23 cellular contexts compared by ENCODE assay signal in genomic region chr2:192593561-192593960, GRCh38.
"Had no signal": no experiment of that assay in that cellular context is flagged by ENCODE, and none has a peak within 500 bp of the region (broad histone marks: within the 10 kb centered on the region; RNA-seq: fewer than 3 reads in every experiment).

No MANE protein-coding gene starts in this region.

- ATAC-seq: activated T-cell treated with anti-CD3 and anti-CD28 coated beads, Interleukin-2, amount 50 U/mL, for 72 hours; K562; T-helper 17 cell had no signal

- H3K4me3 Mint-ChIP-seq: activated CD4-positive, alpha-beta memory T cell treated with anti-CD3 and anti-CD28 coated beads, Interleukin-2, amount 10 ng/mL, durations not matched to agents 7 days and 5 days; activated naive CD4-positive, alpha-beta T cell treated with anti-CD3 and anti-CD28 coated beads, Interleukin-2, amount 10 ng/mL, durations not matched to agents 7 days and 5 days; activated naive CD8-positive, alpha-beta T cell treated with anti-CD3 and anti-CD28 coated beads for 36 hours; activated T-cell treated with anti-CD3 and anti-CD28 coated beads, Interleukin-2, amount 50 U/mL, for 72 hours; T-helper 17 cell had no signal

- H3K27ac Mint-ChIP-seq: activated CD4-positive, alpha-beta memory T cell treated with anti-CD3 and anti-CD28 coated beads, Interleukin-2, amount 10 ng/mL, durations not matched to agents 7 days and 5 days; activated naive CD4-positive, alpha-beta T cell treated with anti-CD3 and anti-CD28 coated beads, Interleukin-2, amount 10 ng/mL, durations not matched to agents 7 days and 5 days; activated naive CD8-positive, alpha-beta T cell treated with anti-CD3 and anti-CD28 coated beads for 36 hours; activated T-cell treated with anti-CD3 and anti-CD28 coated beads, Interleukin-2, amount 50 U/mL, for 72 hours; activated T-helper 2 cell treated with anti-CD3 and anti-CD28 coated beads, Interferon-gamma antibody, Interleukin-2, Interleukin-4, amounts not matched to agents 10 μg/mL and 5 μg/mL and 100 μg/mL, durations not matched to agents 14 hours and 24 hours and 36 hours; T-helper 17 cell had no signal

- DNase-seq: activated CD4-positive, alpha-beta memory T cell treated with anti-CD3 and anti-CD28 coated beads, Interleukin-2, amount 10 ng/mL, durations not matched to agents 7 days and 5 days; activated CD4-positive, alpha-beta T cell treated with anti-CD3 and anti-CD28 coated beads, Interleukin-2, amount 50 U/mL, for 1 hour; activated CD4-positive, CD25-positive, alpha-beta regulatory T cell; activated gamma-delta T cell treated with Interleukin-2 at 50 U/mL for 16 hours; activated naive CD4-positive, alpha-beta T cell treated with anti-CD3 and anti-CD28 coated beads, Interleukin-2, amount 10 ng/mL, durations not matched to agents 7 days and 5 days; activated naive CD8-positive, alpha-beta T cell treated with anti-CD3 and anti-CD28 coated beads for 36 hours; activated T-cell treated with anti-CD3 and anti-CD28 coated beads for 4 hours; activated T-cell treated with anti-CD3 and anti-CD28 coated beads, Interleukin-2, amount 50 U/mL, for 72 hours; anterior cingulate cortex; cerebellar nuclear complex; Karpas-422; NCI-H1092; NCI-H1417; NCI-H1930; NCI-H2171 treated with DMSO at 0.1 percent for 48 hours; NCI-H226; NCI-H510A treated with DMSO at 0.1 percent for 48 hours; NCI-H69; SIG-M5; T-helper 17 cell; T-helper 9 cell had no signal

- H3K27me3 Mint-ChIP-seq: activated CD4-positive, alpha-beta memory T cell treated with anti-CD3 and anti-CD28 coated beads, Interleukin-2, amount 10 ng/mL, durations not matched to agents 7 days and 5 days; activated naive CD4-positive, alpha-beta T cell treated with anti-CD3 and anti-CD28 coated beads, Interleukin-2, amount 10 ng/mL, durations not matched to agents 7 days and 5 days; activated naive CD8-positive, alpha-beta T cell treated with anti-CD3 and anti-CD28 coated beads for 36 hours; T-helper 17 cell had no signal

- H3K4me1 Mint-ChIP-seq: activated CD4-positive, alpha-beta memory T cell treated with anti-CD3 and anti-CD28 coated beads, Interleukin-2, amount 10 ng/mL, durations not matched to agents 7 days and 5 days; activated naive CD4-positive, alpha-beta T cell treated with anti-CD3 and anti-CD28 coated beads, Interleukin-2, amount 10 ng/mL, durations not matched to agents 7 days and 5 days; activated naive CD8-positive, alpha-beta T cell treated with anti-CD3 and anti-CD28 coated beads for 36 hours; T-helper 17 cell had no signal

- H3K9me3 Mint-ChIP-seq: activated CD4-positive, alpha-beta memory T cell treated with anti-CD3 and anti-CD28 coated beads, Interleukin-2, amount 10 ng/mL, durations not matched to agents 7 days and 5 days; activated naive CD4-positive, alpha-beta T cell treated with anti-CD3 and anti-CD28 coated beads, Interleukin-2, amount 10 ng/mL, durations not matched to agents 7 days and 5 days; activated T-helper 2 cell treated with anti-CD3 and anti-CD28 coated beads, Interferon-gamma antibody, Interleukin-2, Interleukin-4, amounts not matched to agents 10 μg/mL and 5 μg/mL and 100 μg/mL, durations not matched to agents 14 hours and 24 hours and 36 hours had no signal

- H3K36me3 Mint-ChIP-seq: activated naive CD4-positive, alpha-beta T cell treated with anti-CD3 and anti-CD28 coated beads, Interleukin-2, amount 10 ng/mL, durations not matched to agents 7 days and 5 days; activated naive CD8-positive, alpha-beta T cell treated with anti-CD3 and anti-CD28 coated beads for 36 hours had no signal

- H3K4me3 ChIP-seq: K562 had no signal
